ENCODE assay signal across 8 cellular contexts in the genomic region with DNA sequence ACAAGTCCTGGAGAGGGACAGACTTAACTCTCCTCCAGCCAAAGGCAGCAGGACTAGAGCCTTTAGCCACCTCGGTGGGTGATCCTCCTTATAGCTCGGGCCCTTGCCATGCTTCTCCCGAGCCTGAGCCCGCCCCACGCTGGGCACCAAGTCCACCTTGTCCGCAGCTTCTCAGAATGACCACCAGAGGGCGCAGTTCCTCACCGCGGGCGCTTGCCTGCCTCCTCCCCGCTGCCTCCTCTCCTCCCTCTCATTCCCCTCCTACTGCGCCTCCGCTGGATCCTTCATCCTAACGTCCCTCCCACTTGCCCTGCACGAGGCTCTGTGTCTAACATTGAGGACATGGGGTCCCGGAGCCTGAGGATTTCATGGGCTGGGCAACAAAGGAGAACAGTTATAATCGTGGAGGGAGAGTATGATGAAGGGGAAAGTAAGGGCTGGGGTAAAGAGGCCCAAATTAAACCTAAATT. TPM values are rescaled to one million over a fixed set of nuclear protein-coding genes. Genes with fewer than 3 reads are reported as not detected.
DNase-seq lines count a peak whose midpoint lies in the region; ATAC-seq and TF ChIP-seq lines count a peak whose summit lies in the region.

No MANE protein-coding gene starts in this region.

- H3K4me1 ChIP-seq in Karpas-422 (ENCODE audit: low read length) = no peaks in the 10 kb centered on the region

- H3K9ac ChIP-seq in Karpas-422 (ENCODE audit: low read length) = no peak overlapping the region

- H4K20me1 ChIP-seq in Karpas-422 (ENCODE audit: insufficient read depth, low read depth, low read length) = no peaks in the 10 kb centered on the region

- H3K9me3 Mint-ChIP-seq in activated T-helper 1 cell treated with anti-CD3 and anti-CD28 coated beads, Interleukin-12 subunit alpha, Interleukin-12 subunit beta, Interleukin-2, Interleukin-4 antibody, amounts not matched to agents 30 ng/mL and 10 ng/mL and 1 ng/mL, durations not matched to agents 14 hours and 24 hours and 36 hours = peaks cover 3% of the 10 kb centered on the region

- peak; percentile 60 for DNase-seq in GM06990 (ENCODE audit: extremely low read depth, insufficient read length)
- peak; percentile 85 for DNase-seq in Karpas-422
- peak; percentile 83 for DNase-seq in RKO (ENCODE audit: low spot score)
- peak; percentile 48 for DNase-seq in activated T-helper 1 cell treated with anti-CD3 and anti-CD28 coated beads, Interleukin-12 subunit alpha, Interleukin-12 subunit beta, Interleukin-2, Interleukin-4 antibody, amounts not matched to agents 30 ng/mL and 10 ng/mL and 1 ng/mL, durations not matched to agents 14 hours and 24 hours and 36 hours (ENCODE audit: low spot score)
- peak; percentile 72 for DNase-seq in fibroblast of villous mesenchyme (ENCODE audit: low read depth)
- peak; percentile 8 for DNase-seq in non-pigmented ciliary epithelial cell (ENCODE audit: low read depth)
- DNase-seq in stromal cell of bone marrow (ENCODE audit: low read depth) = peak; percentile 48

- no peaks in the 10 kb centered on the region for H3K9me2 ChIP-seq in Karpas-422 (replicated peaks; ENCODE audit: insufficient read depth, low read length)

- H2AFZ ChIP-seq in Karpas-422 (ENCODE audit: low read length) = no peak overlapping the region

- no peaks in the 10 kb centered on the region for H3K9me3 ChIP-seq in Karpas-422 (ENCODE audit: low read length)

- intact Hi-C loops in activated T-helper 1 cell treated with anti-CD3 and anti-CD28 coated beads, Interleukin-12 subunit alpha, Interleukin-12 subunit beta, Interleukin-2, Interleukin-4 antibody, amounts not matched to agents 30 ng/mL and 10 ng/mL and 1 ng/mL, durations not matched to agents 14 hours and 24 hours and 36 hours (cut with micrococcal nuclease) = loop anchor here (1.0 to 5.0 kb wide), 2 partner anchors 161 to 611 kb away; no protein-coding TSS in a partner anchor

- H3K36me3 Mint-ChIP-seq in activated T-helper 1 cell treated with anti-CD3 and anti-CD28 coated beads, Interleukin-12 subunit alpha, Interleukin-12 subunit beta, Interleukin-2, Interleukin-4 antibody, amounts not matched to agents 30 ng/mL and 10 ng/mL and 1 ng/mL, durations not matched to agents 14 hours and 24 hours and 36 hours (ENCODE audit: low read depth) = no peaks in the 10 kb centered on the region

- peaks cover 8% of the 10 kb centered on the region for H3K4me1 Mint-ChIP-seq in activated T-helper 1 cell treated with anti-CD3 and anti-CD28 coated beads, Interleukin-12 subunit alpha, Interleukin-12 subunit beta, Interleukin-2, Interleukin-4 antibody, amounts not matched to agents 30 ng/mL and 10 ng/mL and 1 ng/mL, durations not matched to agents 14 hours and 24 hours and 36 hours (ENCODE audit: low read depth)

- H3K4me3 Mint-ChIP-seq in activated T-helper 1 cell treated with anti-CD3 and anti-CD28 coated beads, Interleukin-12 subunit alpha, Interleukin-12 subunit beta, Interleukin-2, Interleukin-4 antibody, amounts not matched to agents 30 ng/mL and 10 ng/mL and 1 ng/mL, durations not matched to agents 14 hours and 24 hours and 36 hours = no peak overlapping the region

- peaks cover 23% of the 10 kb centered on the region for H3K27me3 Mint-ChIP-seq in activated T-helper 1 cell treated with anti-CD3 and anti-CD28 coated beads, Interleukin-12 subunit alpha, Interleukin-12 subunit beta, Interleukin-2, Interleukin-4 antibody, amounts not matched to agents 30 ng/mL and 10 ng/mL and 1 ng/mL, durations not matched to agents 14 hours and 24 hours and 36 hours (ENCODE audit: insufficient read depth)

- no peak overlapping the region for H3K27ac ChIP-seq in Karpas-422 (ENCODE audit: low read length)

- no peak overlapping the region for H3K27ac Mint-ChIP-seq in activated T-helper 1 cell treated with anti-CD3 and anti-CD28 coated beads, Interleukin-12 subunit alpha, Interleukin-12 subunit beta, Interleukin-2, Interleukin-4 antibody, amounts not matched to agents 30 ng/mL and 10 ng/mL and 1 ng/mL, durations not matched to agents 14 hours and 24 hours and 36 hours

- no peak overlapping the region for H3K4me2 ChIP-seq in Karpas-422 (ENCODE audit: low read depth, low read length, poor library complexity, severe bottlenecking)

- TF ChIP-seq CTCF in GM06990 (IDR thresholded peaks at IDR 0.05; ENCODE audit: insufficient read depth, low read length, poor library complexity, severe bottlenecking) (peak; percentile 95), fibroblast of villous mesenchyme (IDR thresholded peaks at IDR 0.05; ENCODE audit: insufficient read depth, low read depth, low read length) (peak; percentile 89)

- H3K79me2 ChIP-seq in Karpas-422 (ENCODE audit: low read length) = no peaks in the 10 kb centered on the region

- H3K36me3 ChIP-seq in GM06990 (ENCODE audit: control insufficient read depth, insufficient read depth, low read length) = no peaks in the 10 kb centered on the region
- H3K36me3 ChIP-seq in Karpas-422 (ENCODE audit: insufficient read depth, low read length) = no peaks in the 10 kb centered on the region

- no peaks in the 10 kb centered on the region for H3K27me3 ChIP-seq in GM06990 (replicated peaks; ENCODE audit: control insufficient read depth, insufficient read depth, low read length)
- H3K27me3 ChIP-seq in Karpas-422 (ENCODE audit: low read length) = no peaks in the 10 kb centered on the region

- H3K4me3 ChIP-seq in GM06990 (replicated peaks; ENCODE audit: low read depth, low read length) (no peak overlapping the region), Karpas-422 (ENCODE audit: low read length) (no peak overlapping the region), fibroblast of villous mesenchyme (ENCODE audit: low read depth, low read length) (no peak overlapping the region)

- no peak for ATAC-seq in HG02973 (IDR thresholded peaks at IDR 0.05; ENCODE audit: unreplicated experiment)

RNA-seq across cellular contexts. Expression of a gene that starts 11.3 kb away (rescaled TPM):
- total RNA-seq in Karpas-422 (2014; rRNA removed; shearing (Covaris generic); ENCODE audit: low replicate concordance) = not detected in 2 replicates
- total RNA-seq in activated T-helper 1 cell treated with anti-CD3 and anti-CD28 coated beads, Interleukin-12 subunit alpha, Interleukin-12 subunit beta, Interleukin-2, Interleukin-4 antibody, amounts not matched to agents 30 ng/mL and 10 ng/mL and 1 ng/mL, durations not matched to agents 14 hours and 24 hours and 36 hours = not detected in 2 replicates
- total RNA-seq in fibroblast of villous mesenchyme = not detected in 2 replicates

RNA-seq across cellular contexts. Expression of a gene that starts 37.5 kb away (rescaled TPM):
- 3.0 and 4.9 TPM in 2 replicates for total RNA-seq in Karpas-422 (2014; rRNA removed; shearing (Covaris generic); ENCODE audit: low replicate concordance)
- 0.49 and 0.54 TPM in 2 replicates for total RNA-seq in activated T-helper 1 cell treated with anti-CD3 and anti-CD28 coated beads, Interleukin-12 subunit alpha, Interleukin-12 subunit beta, Interleukin-2, Interleukin-4 antibody, amounts not matched to agents 30 ng/mL and 10 ng/mL and 1 ng/mL, durations not matched to agents 14 hours and 24 hours and 36 hours
- 2.9 and 3.0 TPM in 2 replicates for total RNA-seq in fibroblast of villous mesenchyme

Comparison
In these comparisons a context has a peak if more than half of its experiments do, and no peak if none do; other contexts are left out.
1. DNase-seq: peak in every context shown above with its lines; median percentile 85 in Karpas-422; 83 in RKO; 72 in fibroblast of villous mesenchyme; 60 in GM06990; 48 in activated T-helper 1 cell treated with anti-CD3 and anti-CD28 coated beads, Interleukin-12 subunit alpha, Interleukin-12 subunit beta, Interleukin-2, Interleukin-4 antibody, amounts not matched to agents 30 ng/mL and 10 ng/mL and 1 ng/mL, durations not matched to agents 14 hours and 24 hours and 36 hours; 48 in stromal cell of bone marrow; 8 in non-pigmented ciliary epithelial cell.